ENCODE assay signal across 1 cellular context in the genomic region with DNA sequence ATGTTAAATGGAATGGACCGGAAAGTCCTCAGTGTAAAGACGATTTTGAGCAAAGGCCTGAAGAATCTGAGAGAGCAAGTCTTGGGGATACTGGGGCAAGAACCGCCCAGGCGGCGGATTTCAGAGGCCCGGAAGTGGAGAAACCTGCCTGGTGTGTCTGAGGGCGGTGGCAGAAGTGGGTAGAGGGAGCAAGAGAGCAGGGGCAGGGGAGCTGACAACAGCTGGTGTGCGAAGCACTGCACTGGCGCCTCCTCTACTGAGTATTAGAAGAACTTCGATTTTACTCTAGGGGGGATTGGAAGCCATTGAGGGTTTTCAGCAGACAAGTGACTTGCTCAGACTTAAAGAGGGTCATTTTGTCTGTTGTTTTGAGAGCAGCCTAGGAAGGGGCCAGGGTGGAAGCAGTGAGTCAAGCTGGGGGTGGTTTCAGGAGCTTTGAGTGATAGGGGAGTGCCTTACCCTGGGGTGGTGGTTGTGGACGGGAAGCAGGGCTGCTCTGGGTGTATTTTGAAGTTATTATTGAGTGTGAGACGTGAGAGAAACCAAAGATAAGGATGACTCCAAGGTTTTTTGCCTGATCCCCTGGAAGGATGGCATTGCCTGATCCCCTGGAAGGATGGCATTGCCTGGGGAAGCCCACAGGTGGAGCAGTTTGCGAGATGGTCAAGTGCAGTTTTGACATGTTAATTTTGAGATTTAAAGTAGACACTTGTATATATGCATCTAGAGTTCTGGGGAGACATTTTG.
TF ChIP-seq lines count a peak whose summit lies in the region.

No MANE protein-coding gene starts in this region.

TF ChIP-seq in H1, 55 proteins besides CTCF, POLR2A, EP300 and RAD21 (continued from another document):
- no peak for TF ChIP-seq TCF12 (IDR thresholded peaks at IDR 0.05; ENCODE audit: low read depth, low read length)
- TF ChIP-seq GABPA (IDR thresholded peaks at IDR 0.05; ENCODE audit: borderline replicate concordance, insufficient read depth, low read length): no peak
- TF ChIP-seq HDAC2 (IDR thresholded peaks at IDR 0.05; ENCODE audit: borderline replicate concordance in 1 of 2, low read depth in 2 of 2, low read length in 2 of 2): no peak
- TF ChIP-seq, protein P1, sequence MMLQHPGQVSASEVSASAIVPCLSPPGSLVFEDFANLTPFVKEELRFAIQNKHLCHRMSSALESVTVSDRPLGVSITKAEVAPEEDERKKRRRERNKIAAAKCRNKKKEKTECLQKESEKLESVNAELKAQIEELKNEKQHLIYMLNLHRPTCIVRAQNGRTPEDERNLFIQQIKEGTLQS (IDR thresholded peaks at IDR 0.05; ENCODE audit: insufficient read depth, low read depth, low read length): no peak
- no peak for TF ChIP-seq SIRT6 (IDR thresholded peaks at IDR 0.05; ENCODE audit: low read length)
- TF ChIP-seq, protein P2, sequence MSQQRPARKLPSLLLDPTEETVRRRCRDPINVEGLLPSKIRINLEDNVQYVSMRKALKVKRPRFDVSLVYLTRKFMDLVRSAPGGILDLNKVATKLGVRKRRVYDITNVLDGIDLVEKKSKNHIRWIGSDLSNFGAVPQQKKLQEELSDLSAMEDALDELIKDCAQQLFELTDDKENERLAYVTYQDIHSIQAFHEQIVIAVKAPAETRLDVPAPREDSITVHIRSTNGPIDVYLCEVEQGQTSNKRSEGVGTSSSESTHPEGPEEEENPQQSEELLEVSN (IDR thresholded peaks at IDR 0.05): no peak
